Comparison of ENCODE assay signal across 1 cellular context in the genomic region with DNA sequence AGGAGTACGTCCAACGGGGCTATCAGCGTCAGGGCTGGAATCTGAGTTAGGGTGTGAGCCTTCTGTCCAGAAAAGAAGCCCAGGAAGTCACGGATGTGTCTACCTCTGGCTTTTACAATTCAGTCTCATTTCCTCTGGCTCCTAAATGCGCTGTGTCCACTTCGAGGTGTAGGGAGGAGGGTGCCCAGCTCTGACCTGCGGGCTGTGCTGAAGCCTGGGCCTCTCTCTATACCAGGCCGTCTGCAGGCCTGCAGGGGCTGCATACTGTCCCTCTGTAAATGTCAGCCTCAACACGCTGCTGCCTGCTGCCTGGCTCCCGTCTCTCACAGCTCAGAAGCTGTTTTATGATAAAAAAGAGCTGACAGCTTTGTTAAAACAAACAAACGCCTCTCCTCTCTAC.
TF ChIP-seq lines count a peak whose summit lies in the region.

No MANE protein-coding gene starts in this region.

TF ChIP-seq in IMR-90, 13 proteins besides CTCF, POLR2A, EP300 and RAD21:
- TF ChIP-seq NFE2L2 (IDR thresholded peaks at IDR 0.05; ENCODE audit: low read depth, low read length) (no peak), MAZ (IDR thresholded peaks at IDR 0.05; ENCODE audit: borderline replicate concordance, low read depth, low read length) (no peak), BHLHE40 (IDR thresholded peaks at IDR 0.05; ENCODE audit: low read depth, low read length) (no peak), RCOR1 (IDR thresholded peaks at IDR 0.05; ENCODE audit: insufficient replicate concordance, low read length) (no peak), MXI1 (IDR thresholded peaks at IDR 0.05; ENCODE audit: borderline replicate concordance, low read depth, low read length) (no peak), RFX5 (IDR thresholded peaks at IDR 0.05; ENCODE audit: low read depth, low read length) (no peak), USF2 (IDR thresholded peaks at IDR 0.05; ENCODE audit: low read depth, low read length) (no peak), SMC3 (IDR thresholded peaks at IDR 0.05; ENCODE audit: low read depth, low read length) (no peak), ELK1 (IDR thresholded peaks at IDR 0.05; ENCODE audit: borderline replicate concordance, low read depth, low read length) (no peak), CEBPB (IDR thresholded peaks at IDR 0.05; ENCODE audit: low read depth, low read length) (no peak), MAFK (IDR thresholded peaks at IDR 0.05; ENCODE audit: low read depth, low read length) (no peak), FOS (IDR thresholded peaks at IDR 0.05; ENCODE audit: low read depth, low read length) (no peak), CHD1 (IDR thresholded peaks at IDR 0.05; ENCODE audit: low read depth, low read length) (no peak)
